Comparison of ENCODE assay signal across 15 cellular contexts in genomic region chr4:184409502-184409901, GRCh38.
A peak's percentile ranks its signal among the peaks of the same experiment; 100 is the strongest.
DNase-seq lines count a peak whose midpoint lies in the region; ATAC-seq and TF ChIP-seq lines count a peak whose summit lies in the region.
"Had no signal": no experiment of that assay in that cellular context is flagged by ENCODE, and none has a peak within 500 bp of the region (broad histone marks: within the 10 kb centered on the region; RNA-seq: fewer than 3 reads in every experiment).

No MANE protein-coding gene starts in this region.

- peaks cover 90% of the 10 kb centered on the region for H3K4me1 ChIP-seq in left ventricle myocardium inferior
- H3K4me1 ChIP-seq in Peyer's patch = peaks cover 3 to 38% (median 8%) of the 10 kb centered on the region in 4 donors
- peaks cover 12% of the 10 kb centered on the region for H3K4me1 ChIP-seq in prostate gland (replicated peaks)
- H3K4me1 ChIP-seq: parathyroid adenoma had no signal

- WGBS in prostate gland = 94% methylated on average over 9 of the region's 9 CpGs

- intact Hi-C loops in left ventricle myocardium inferior (cut with micrococcal nuclease) = loop anchor here (10.0 kb wide), 1 partner anchor 55 kb away; no protein-coding TSS in a partner anchor
- intact Hi-C loops in cardiac septum (cut with DNase I) = no loop called here
- intact Hi-C loops in prostate gland (cut with DNase I) = no loop called here

- TF ChIP-seq POLR2A in Peyer's patch (IDR thresholded peaks at IDR 0.05) (no peak), prostate gland (IDR thresholded peaks at IDR 0.05) (no peak)

- ATAC-seq in effector memory CD8-positive, alpha-beta T cell (replicated peaks) = no peak
- ATAC-seq in stimulated activated naive CD8-positive, alpha-beta T cell treated with anti-CD3 and anti-CD28 coated beads, Interleukin-15, amount 100 ng/mL, for 72 hours = no peak
- ATAC-seq: HCT116 had no signal

- DNase-seq in left ventricle myocardium inferior = no peak
- DNase-seq in cardiac septum (ENCODE audit: low spot score) = no peak
- no peak for DNase-seq in Peyer's patch
- DNase-seq in effector memory CD8-positive, alpha-beta T cell = no peak
- DNase-seq in stimulated activated naive CD8-positive, alpha-beta T cell treated with anti-CD3 and anti-CD28 coated beads, Interleukin-15, amount 100 ng/mL, for 72 hours = no peak
- DNase-seq in prostate gland (ENCODE audit: low spot score) = no peak
- DNase-seq in NCI-H82 (lab: John Stamatoyannopoulos, UW) = no peak
- no peak for DNase-seq in OCI-M2 (lab: John Stamatoyannopoulos, UW; ENCODE audit: unreplicated experiment)
- DNase-seq: amygdala, NCI-H1105 treated with DMSO at 0.1 percent for 48 hours, NCI-H2171 treated with DMSO at 0.1 percent for 48 hours, SHP77 treated with DMSO at 0.1 percent for 48 hours had no signal

- H3K4me3 ChIP-seq in left ventricle myocardium inferior = peak overlapping the region; percentile 5
- H3K4me3 ChIP-seq in Peyer's patch = no peak overlapping the region
- no peak overlapping the region for H3K4me3 ChIP-seq in prostate gland

- no peaks in the 10 kb centered on the region for H3K9me3 Mint-ChIP-seq in effector memory CD8-positive, alpha-beta T cell
- H3K9me3 Mint-ChIP-seq in stimulated activated naive CD8-positive, alpha-beta T cell treated with anti-CD3 and anti-CD28 coated beads, Interleukin-15, amount 100 ng/mL, for 72 hours = no peaks in the 10 kb centered on the region
- H3K9me3 Mint-ChIP-seq: mesothelial cell of epicardium had no signal

- H3K27ac ChIP-seq in left ventricle myocardium inferior (replicated peaks) (peak overlapping the region; percentile 76), Peyer's patch (peak overlapping the region; percentile 5 to 58 (median 34)), prostate gland (no peak overlapping the region)
- H3K27ac ChIP-seq: parathyroid adenoma had no signal

- H3K4me1 Mint-ChIP-seq in effector memory CD8-positive, alpha-beta T cell (ENCODE audit: low read depth in 2 of 2) = peaks cover 49 to 63% of the 10 kb centered on the region in 2 donors
- peaks cover 79% of the 10 kb centered on the region for H3K4me1 Mint-ChIP-seq in stimulated activated naive CD8-positive, alpha-beta T cell treated with anti-CD3 and anti-CD28 coated beads, Interleukin-15, amount 100 ng/mL, for 72 hours

- H3K4me3 Mint-ChIP-seq in effector memory CD8-positive, alpha-beta T cell = peak overlapping the region; percentile 71
- peak overlapping the region; percentile 75 to 76 for H3K4me3 Mint-ChIP-seq in stimulated activated naive CD8-positive, alpha-beta T cell treated with anti-CD3 and anti-CD28 coated beads, Interleukin-15, amount 100 ng/mL, for 72 hours
- H3K4me3 Mint-ChIP-seq: mesothelial cell of epicardium had no signal

- H3K27me3 ChIP-seq in left ventricle myocardium inferior (ENCODE audit: low read depth) = no peaks in the 10 kb centered on the region
- H3K27me3 ChIP-seq in Peyer's patch = no peaks in the 10 kb centered on the region
- no peaks in the 10 kb centered on the region for H3K27me3 ChIP-seq in prostate gland (replicated peaks; ENCODE audit: insufficient read depth)

- TF ChIP-seq CTCF in left ventricle myocardium inferior (IDR thresholded peaks at IDR 0.05; ENCODE audit: borderline replicate concordance) (no peak), Peyer's patch (IDR thresholded peaks at IDR 0.05) (no peak), prostate gland (IDR thresholded peaks at IDR 0.05) (no peak)

- peak overlapping the region; percentile 87 to 90 for H3K27ac Mint-ChIP-seq in effector memory CD8-positive, alpha-beta T cell
- peak overlapping the region; percentile 67 to 86 for H3K27ac Mint-ChIP-seq in stimulated activated naive CD8-positive, alpha-beta T cell treated with anti-CD3 and anti-CD28 coated beads, Interleukin-15, amount 100 ng/mL, for 72 hours
- H3K27ac Mint-ChIP-seq: mesothelial cell of epicardium had no signal

- peaks cover 30% of the 10 kb centered on the region for H3K36me3 ChIP-seq in left ventricle myocardium inferior
- peaks cover 0 to 45% (median 0%) of the 10 kb centered on the region in 3 donors for H3K36me3 ChIP-seq in Peyer's patch
- no peaks in the 10 kb centered on the region for H3K36me3 ChIP-seq in prostate gland

- peaks cover 42% of the 10 kb centered on the region for H3K36me3 Mint-ChIP-seq in effector memory CD8-positive, alpha-beta T cell (ENCODE audit: insufficient read depth)

- no peaks in the 10 kb centered on the region for H3K9me3 ChIP-seq in left ventricle myocardium inferior (replicated peaks)
- H3K9me3 ChIP-seq in Peyer's patch = no peaks in the 10 kb centered on the region
- no peaks in the 10 kb centered on the region for H3K9me3 ChIP-seq in prostate gland

- H3K27me3 Mint-ChIP-seq in effector memory CD8-positive, alpha-beta T cell = no peaks in the 10 kb centered on the region
- no peaks in the 10 kb centered on the region for H3K27me3 Mint-ChIP-seq in stimulated activated naive CD8-positive, alpha-beta T cell treated with anti-CD3 and anti-CD28 coated beads, Interleukin-15, amount 100 ng/mL, for 72 hours

Comparison
In these comparisons a context has a peak if more than half of its experiments do, and no peak if none do; other contexts are left out.
1. H3K27ac ChIP-seq: peak in left ventricle myocardium inferior (single experiment) and Peyer's patch (4 of 4); none in prostate gland (0 of 2).